ENCODE assay signal across 21 cellular contexts in the genomic region with DNA sequence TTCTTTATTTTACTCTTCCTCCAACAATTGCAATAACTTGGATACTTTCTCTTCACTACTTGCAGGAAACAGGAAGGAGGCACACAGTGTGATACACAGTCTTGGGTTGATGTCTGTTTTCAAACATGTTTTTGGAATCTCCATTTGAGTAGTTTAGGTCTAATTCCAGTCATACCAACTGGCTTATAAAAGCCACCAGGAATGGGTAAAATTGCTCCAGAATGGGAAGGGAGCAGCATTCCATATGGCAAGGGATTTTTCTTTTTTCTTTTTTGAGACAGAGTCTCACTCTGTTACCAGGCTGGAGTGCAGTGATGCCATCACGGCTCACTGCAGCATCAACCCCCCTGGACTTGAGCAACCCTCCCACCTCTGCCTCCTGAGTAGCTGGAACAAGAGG.
DNase-seq lines count a peak whose midpoint lies in the region; ATAC-seq and TF ChIP-seq lines count a peak whose summit lies in the region.
"Had no signal": no experiment of that assay in that cellular context is flagged by ENCODE, and none has a peak within 500 bp of the region (broad histone marks: within the 10 kb centered on the region; RNA-seq: fewer than 3 reads in every experiment).

No MANE protein-coding gene starts in this region.

- no peaks in the 10 kb centered on the region for H3K36me3 Mint-ChIP-seq in GM23338 (ENCODE audit: low read depth)
- H3K36me3 Mint-ChIP-seq in chondrocyte (ENCODE audit: low read depth): no peaks in the 10 kb centered on the region

- no peak overlapping the region for H3K23ac ChIP-seq in trophoblast cell (ENCODE audit: low read length)

- H2AFZ ChIP-seq in GM23338: peak overlapping the region; percentile 11; the same call in 1 of the 2 replicates
- H2AFZ ChIP-seq in trophoblast cell (ENCODE audit: insufficient read depth, low read length, poor library complexity): no peak overlapping the region

- H3K27ac ChIP-seq in GM23338 (ENCODE audit: low read depth): no peak overlapping the region
- H3K27ac ChIP-seq in trophoblast cell (ENCODE audit: low read depth, low read length): no peak overlapping the region
- H3K27ac ChIP-seq: HL-60, SJSA1 had no signal

- H3K4me1 Mint-ChIP-seq in GM23338: peaks cover 74% of the 10 kb centered on the region
- peaks cover 49% of the 10 kb centered on the region for H3K4me1 Mint-ChIP-seq in chondrocyte (ENCODE audit: low read depth)

- no peaks in the 10 kb centered on the region for H3F3A ChIP-seq in GM23338 (replicated peaks; ENCODE audit: low read depth)

- H3K27me3 ChIP-seq in GM23338 (ENCODE audit: insufficient read depth) (no peaks in the 10 kb centered on the region), trophoblast cell (ENCODE audit: insufficient read depth, low read length) (no peaks in the 10 kb centered on the region)
- H3K27me3 ChIP-seq: BE2C, Peyer's patch, SJSA1 had no signal

- H4K12ac ChIP-seq in trophoblast cell (ENCODE audit: low read depth, low read length): no peak overlapping the region

- no CpG with 5 or more reads among the region's 1 CpG for WGBS in trophoblast cell (ENCODE audit: extremely low coverage, insufficient coverage, insufficient read length)

- H3K4me3 ChIP-seq in GM23338 (no peak overlapping the region), trophoblast cell (ENCODE audit: low read depth, low read length) (no peak overlapping the region)
- H3K4me3 ChIP-seq: HAP-1, Peyer's patch, SJSA1 had no signal

- no peaks in the 10 kb centered on the region for H3K9me3 Mint-ChIP-seq in GM23338
- no peaks in the 10 kb centered on the region for H3K9me3 Mint-ChIP-seq in chondrocyte (ENCODE audit: low read depth)
- H3K9me3 Mint-ChIP-seq: CD4-positive, alpha-beta T cell had no signal

- H2BK120ac ChIP-seq in trophoblast cell (ENCODE audit: insufficient read depth, low read length, poor library complexity): no peak overlapping the region

- H3K9ac ChIP-seq in trophoblast cell (ENCODE audit: low read length): no peak overlapping the region

- no peak overlapping the region for H2AK5ac ChIP-seq in trophoblast cell (ENCODE audit: low read length)

- peaks cover 6% of the 10 kb centered on the region for H3K79me1 ChIP-seq in trophoblast cell (ENCODE audit: low read length)

- H3K4ac ChIP-seq in trophoblast cell (ENCODE audit: low read depth, low read length): no peak overlapping the region

- H2BK5ac ChIP-seq in trophoblast cell (ENCODE audit: low read depth, low read length, poor library complexity): no peak overlapping the region

- H3K27ac Mint-ChIP-seq in GM23338 (no peak overlapping the region), chondrocyte (ENCODE audit: unreplicated experiment) (peak overlapping the region; percentile 86)
- H3K27ac Mint-ChIP-seq: CD4-positive, alpha-beta T cell had no signal

- peaks cover 9% of the 10 kb centered on the region for H3K27me3 Mint-ChIP-seq in GM23338 (ENCODE audit: insufficient read depth, low read depth, poor library complexity)
- no peaks in the 10 kb centered on the region for H3K27me3 Mint-ChIP-seq in chondrocyte (ENCODE audit: low read depth)
- H3K27me3 Mint-ChIP-seq: CD4-positive, alpha-beta T cell had no signal

- H4K91ac ChIP-seq in trophoblast cell (ENCODE audit: low read depth, low read length): no peak overlapping the region

- ATAC-seq in GM23338 (no peak), HG02938 (IDR thresholded peaks at IDR 0.05; ENCODE audit: unreplicated experiment) (no peak)

- H3K4me3 Mint-ChIP-seq in GM23338: no peak overlapping the region
- H3K4me3 Mint-ChIP-seq in chondrocyte (ENCODE audit: unreplicated experiment): no peak overlapping the region
- H3K4me3 Mint-ChIP-seq: CD4-positive, alpha-beta T cell had no signal

- H3K36me3 ChIP-seq in GM23338 (ENCODE audit: insufficient read depth): no peaks in the 10 kb centered on the region
- no peaks in the 10 kb centered on the region for H3K36me3 ChIP-seq in trophoblast cell (ENCODE audit: control insufficient read depth in 1 of 2, insufficient read depth in 2 of 2, low read length in 2 of 2)
- H3K36me3 ChIP-seq: BE2C, HAP-1, Peyer's patch, SJSA1 had no signal

- H4K8ac ChIP-seq in trophoblast cell (ENCODE audit: low read depth, low read length): no peak overlapping the region

- no peaks in the 10 kb centered on the region for H3K9me3 ChIP-seq in trophoblast cell (ENCODE audit: insufficient read depth, low read depth, low read length)
- H3K9me3 ChIP-seq: BE2C, HAP-1, Peyer's patch, SJSA1 had no signal

- TF ChIP-seq CTCF in GM23338 (conservative IDR thresholded peaks at IDR 0.05; ENCODE audit: low read depth in 2 of 2): no peak
- no peak for TF ChIP-seq CTCF in chondrocyte (IDR thresholded peaks at IDR 0.05)

- H3K14ac ChIP-seq in trophoblast cell (ENCODE audit: low read length): no peak overlapping the region

- H3K18ac ChIP-seq in trophoblast cell (ENCODE audit: low read length): no peak overlapping the region

- H3K4me2 ChIP-seq in GM23338: no peak overlapping the region
- no peak overlapping the region for H3K4me2 ChIP-seq in trophoblast cell (ENCODE audit: low read length)

- no peaks in the 10 kb centered on the region; the same call in 1 of the 2 replicates for H4K20me1 ChIP-seq in GM23338 (replicated peaks; ENCODE audit: insufficient read depth)

- H2BK12ac ChIP-seq in trophoblast cell (ENCODE audit: low read length): no peak overlapping the region

- H3K79me2 ChIP-seq in GM23338 (replicated peaks; ENCODE audit: insufficient read depth) (no peaks in the 10 kb centered on the region), trophoblast cell (ENCODE audit: control insufficient read depth, insufficient read depth, low read length, poor library complexity) (peaks cover 1% of the 10 kb centered on the region)

- H3K9me2 ChIP-seq in GM23338 (ENCODE audit: insufficient read depth): no peaks in the 10 kb centered on the region

- peak; percentile 64 for DNase-seq in AG20443 (ENCODE audit: low spot score)
- no peak for DNase-seq in GM23338 (ENCODE audit: low spot score)
- no peak for DNase-seq in chondrocyte (ENCODE audit: low spot score)
- peak; percentile 23 to 33 for DNase-seq in trophoblast cell
- DNase-seq in NCI-H187 treated with DMSO at 0.1 percent for 48 hours (lab: John Stamatoyannopoulos, UW): no peak
- no peak for DNase-seq in foreskin melanocyte
- DNase-seq: BE2C; CD4-positive, alpha-beta T cell; DMS153; GF-D8; NCI-H1436; NCI-H2029 treated with DMSO at 0.1 percent for 48 hours; NCI-H446 treated with DMSO at 0.1 percent for 48 hours; NCI-H69; NK-92 treated with Interleukin-12 subunit alpha and Interleukin-12 subunit beta, amount 100 ng/mL, for 24 hours; Peyer's patch; SW 1271 had no signal

- H3K4me1 ChIP-seq in GM23338 (ENCODE audit: insufficient read depth): peaks cover 43% of the 10 kb centered on the region
- peaks cover 8 to 18% of the 10 kb centered on the region in 2 experiments for H3K4me1 ChIP-seq in trophoblast cell (ENCODE audit: control insufficient read depth in 1 of 2, insufficient read depth in 2 of 2, low read length in 2 of 2)
- H3K4me1 ChIP-seq: HAP-1, SJSA1 had no signal

TF ChIP-seq in GM23338, 12 proteins besides CTCF, POLR2A, EP300 and RAD21 (continues in another document):
- TF ChIP-seq EZH2 (IDR thresholded peaks at IDR 0.05; ENCODE audit: low read depth, unreplicated experiment): no peak

Comparison
In these comparisons a context has a peak if more than half of its experiments do, and no peak if none do; other contexts are left out.
1. DNase-seq: peak in AG20443 (single experiment) and trophoblast cell (2 of 2); none in GM23338 (single experiment), chondrocyte (single experiment), NCI-H187 treated with DMSO at 0.1 percent for 48 hours (single experiment) and foreskin melanocyte (single experiment).